Comparison of ENCODE assay signal across 14 cellular contexts in the genomic region with DNA sequence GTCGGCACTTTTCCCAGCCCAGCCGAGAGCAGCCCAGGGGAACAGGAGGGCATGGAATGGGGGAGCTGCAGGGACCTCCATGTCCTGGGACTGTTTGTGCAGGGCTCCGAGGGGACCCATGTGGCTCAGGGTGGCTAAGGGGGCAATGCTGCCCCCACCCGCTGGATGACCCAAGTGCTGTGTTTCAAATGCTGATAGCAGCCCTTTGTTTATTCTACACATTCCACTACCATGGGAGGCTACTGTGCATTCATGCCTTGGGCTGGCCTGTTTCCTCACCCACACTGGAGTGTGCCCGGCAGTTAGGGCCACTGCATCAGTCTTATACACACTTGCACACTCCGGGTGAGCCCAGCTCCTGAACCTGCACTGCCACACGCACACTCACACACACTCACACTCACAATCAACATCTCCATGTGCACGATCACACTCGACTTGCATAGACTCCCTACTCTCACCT.
DNase-seq lines count a peak whose midpoint lies in the region.
"Had no signal": no experiment of that assay in that cellular context is flagged by ENCODE, and none has a peak within 500 bp of the region (broad histone marks: within the 10 kb centered on the region; RNA-seq: fewer than 3 reads in every experiment).

No MANE protein-coding gene starts in this region.

- H2BK120ac ChIP-seq in trophoblast cell (ENCODE audit: insufficient read depth, low read length, poor library complexity): no peak overlapping the region

- H2BK12ac ChIP-seq in trophoblast cell (ENCODE audit: low read length): no peak overlapping the region

- H3K9me3 ChIP-seq in SJCRH30 (replicated peaks) (no peaks in the 10 kb centered on the region; the same call in 1 of the 2 replicates), trophoblast cell (ENCODE audit: insufficient read depth, low read depth, low read length) (no peaks in the 10 kb centered on the region)

- no peaks in the 10 kb centered on the region for H3K27me3 ChIP-seq in SJCRH30
- H3K27me3 ChIP-seq in trophoblast cell (ENCODE audit: insufficient read depth, low read length): no peaks in the 10 kb centered on the region
- H3K27me3 ChIP-seq: cardiac muscle cell had no signal

- no peak overlapping the region for H4K12ac ChIP-seq in trophoblast cell (ENCODE audit: low read depth, low read length)

- no peak overlapping the region for H3K14ac ChIP-seq in trophoblast cell (ENCODE audit: low read length)

- no peaks in the 10 kb centered on the region for H3K79me2 ChIP-seq in trophoblast cell (ENCODE audit: control insufficient read depth, insufficient read depth, low read length, poor library complexity)

- no peak overlapping the region for H3K23ac ChIP-seq in trophoblast cell (ENCODE audit: low read length)

- no peak overlapping the region for H3K9ac ChIP-seq in trophoblast cell (ENCODE audit: low read length)

- peak; percentile 63 for DNase-seq in Daoy (ENCODE audit: low read depth)
- DNase-seq in SJCRH30: peak; percentile 70 to 74
- DNase-seq in iPS DF 19.7 (ENCODE audit: low read depth, low spot score): peak; percentile 75
- DNase-seq in trophoblast cell: no peak
- no peak for DNase-seq in occipital lobe (lab: John Stamatoyannopoulos, UW)
- DNase-seq in NCI-H2081 treated with DMSO at 0.1 percent for 48 hours (lab: John Stamatoyannopoulos, UW): no peak
- no peak for DNase-seq in RKO (ENCODE audit: low spot score)
- no peak for DNase-seq in NCI-H1694 (lab: John Stamatoyannopoulos, UW)
- DNase-seq: activated naive CD4-positive, alpha-beta T cell treated with anti-CD3 and anti-CD28 coated beads for 36 hours; left ventricle myocardium superior; natural killer cell; NCI-H1105; stimulated activated naive CD8-positive, alpha-beta T cell treated with anti-CD3 and anti-CD28 coated beads, Interleukin-15, amount 100 ng/mL, for 72 hours had no signal

- no CpG with 5 or more reads among the region's 9 CpGs for WGBS in trophoblast cell (ENCODE audit: extremely low coverage, insufficient coverage, insufficient read length)

- peak overlapping the region; percentile 5; the same call in 1 of the 2 replicates for H3K4me3 ChIP-seq in SJCRH30
- H3K4me3 ChIP-seq in trophoblast cell (ENCODE audit: low read depth, low read length): peak overlapping the region; percentile 45
- H3K4me3 ChIP-seq: cardiac muscle cell had no signal

- H3K4me1 ChIP-seq in SJCRH30 (peaks cover 43% of the 10 kb centered on the region), trophoblast cell (ENCODE audit: control insufficient read depth in 1 of 2, insufficient read depth in 2 of 2, low read length in 2 of 2) (peaks cover 4 to 7% of the 10 kb centered on the region in 2 experiments)

- H3K18ac ChIP-seq in trophoblast cell (ENCODE audit: low read length): no peak overlapping the region

- no peak overlapping the region for H3K4ac ChIP-seq in trophoblast cell (ENCODE audit: low read depth, low read length)

- H4K91ac ChIP-seq in trophoblast cell (ENCODE audit: low read depth, low read length): no peak overlapping the region

- peak overlapping the region; percentile 75; the same call in 1 of the 2 replicates for H3K27ac ChIP-seq in SJCRH30
- no peak overlapping the region for H3K27ac ChIP-seq in trophoblast cell (ENCODE audit: low read depth, low read length)
- H3K27ac ChIP-seq: cardiac muscle cell had no signal

- H2AK5ac ChIP-seq in trophoblast cell (ENCODE audit: low read length): no peak overlapping the region

- no peak overlapping the region for H3K4me2 ChIP-seq in trophoblast cell (ENCODE audit: low read length)

- H3K36me3 ChIP-seq in SJCRH30: no peaks in the 10 kb centered on the region
- H3K36me3 ChIP-seq in trophoblast cell (ENCODE audit: control insufficient read depth in 1 of 2, insufficient read depth in 2 of 2, low read length in 2 of 2): no peaks in the 10 kb centered on the region
- H3K36me3 ChIP-seq: cardiac muscle cell had no signal

- no peak overlapping the region for H2AFZ ChIP-seq in trophoblast cell (ENCODE audit: insufficient read depth, low read length, poor library complexity)

- H2BK5ac ChIP-seq in trophoblast cell (ENCODE audit: low read depth, low read length, poor library complexity): no peak overlapping the region

- no peak overlapping the region for H4K8ac ChIP-seq in trophoblast cell (ENCODE audit: low read depth, low read length)

- H3K79me1 ChIP-seq in trophoblast cell (ENCODE audit: low read length): no peaks in the 10 kb centered on the region

Comparison
In these comparisons a context has a peak if more than half of its experiments do, and no peak if none do; other contexts are left out.
1. DNase-seq: peak in Daoy (single experiment), SJCRH30 (2 of 2) and iPS DF 19.7 (single experiment); none in trophoblast cell (0 of 2), occipital lobe (single experiment), NCI-H2081 treated with DMSO at 0.1 percent for 48 hours (single experiment), RKO (single experiment) and NCI-H1694 (single experiment).